27 cellular contexts compared by ENCODE assay signal in the genomic region with DNA sequence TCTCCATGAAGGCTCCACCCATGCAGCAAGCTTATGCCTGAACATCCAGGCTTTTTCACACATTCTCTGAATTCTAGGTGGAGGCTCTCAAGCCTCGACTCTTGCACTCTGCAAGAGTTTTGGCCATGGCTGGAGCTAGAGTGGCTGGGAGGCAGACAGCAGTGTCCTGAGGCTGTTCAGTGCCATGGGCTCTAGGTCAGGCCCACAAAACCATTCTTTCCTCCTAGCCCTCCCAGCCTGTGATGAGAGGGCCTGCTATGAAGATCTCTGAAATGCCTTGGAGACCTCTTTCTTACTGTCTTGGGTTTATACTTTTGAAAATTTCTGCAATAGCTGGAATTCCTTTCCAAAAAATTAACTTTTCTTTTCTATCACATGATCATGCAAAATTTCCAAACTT.
"Had no signal": no experiment of that assay in that cellular context is flagged by ENCODE, and none has a peak within 500 bp of the region (broad histone marks: within the 10 kb centered on the region; RNA-seq: fewer than 3 reads in every experiment).

No MANE protein-coding gene starts in this region.

- FAIRE-seq: colon, endometrium, islet of Langerhans, keratinocyte had no signal

- DNase-seq: dermis blood vessel endothelial cell; dorsolateral prefrontal cortex; effector CD4-positive, alpha-beta T cell; effector memory CD4-positive, alpha-beta T cell; erythroblast; esophagus squamous epithelium; foreskin fibroblast; foreskin melanocyte; gastrocnemius medialis; glutamatergic neuron; head of caudate nucleus; heart right ventricle; hippocampal formation; left cardiac atrium; left lung; left ventricle myocardium superior; lower lobe of right lung; mesendoderm; midbrain; naive thymus-derived CD4-positive, alpha-beta T cell had no signal

- H3K27ac ChIP-seq: coronary artery, dorsolateral prefrontal cortex, epithelial cell of prostate, esophagus squamous epithelium, gastrocnemius medialis, heart right ventricle, left lung, lower lobe of right lung had no signal

- H3K4me1 Mint-ChIP-seq: naive thymus-derived CD4-positive, alpha-beta T cell had no signal

- H3K4me3 Mint-ChIP-seq: naive thymus-derived CD4-positive, alpha-beta T cell had no signal

- H3K4me1 ChIP-seq: left lung, lower lobe of right lung had no signal

- H3K27me3 ChIP-seq: dorsolateral prefrontal cortex, esophagus squamous epithelium, gastrocnemius medialis, heart right ventricle, left lung had no signal

- H3K27ac Mint-ChIP-seq: naive thymus-derived CD4-positive, alpha-beta T cell had no signal

- H3K9me3 ChIP-seq: gastrocnemius medialis had no signal

- H3K4me3 ChIP-seq: coronary artery, dorsolateral prefrontal cortex, esophagus squamous epithelium, gastrocnemius medialis, heart right ventricle, left lung, lower lobe of right lung had no signal

- ATAC-seq: esophagus mucosa; gastrocnemius medialis; heart right ventricle; left cardiac atrium; left lung; left ventricle myocardium superior; lower lobe of right lung; naive thymus-derived CD4-positive, alpha-beta T cell had no signal

- H3K36me3 ChIP-seq: esophagus squamous epithelium, gastrocnemius medialis, heart right ventricle, left lung, lower lobe of right lung had no signal
